In genomic region chr17:43272914-43273313, GRCh38 we compare ENCODE assay signal across 13 cellular contexts. TPM values are rescaled to one million over a fixed set of nuclear protein-coding genes. Genes with fewer than 3 reads are reported as not detected.
DNase-seq lines count a peak whose midpoint lies in the region; ATAC-seq and TF ChIP-seq lines count a peak whose summit lies in the region.
"Not testable (repeated sequence)": the region's sequence is repeated elsewhere in the genome, so short reads cannot be mapped to it uniquely, and the experiment has no call there.
"Had no signal": no experiment of that assay in that cellular context is flagged by ENCODE, and none has a peak within 500 bp of the region (broad histone marks: within the 10 kb centered on the region; RNA-seq: fewer than 3 reads in every experiment).

No MANE protein-coding gene starts in this region.

- BruUV-seq in A673 (replicated peaks; lab: Mats Ljungman, UMichigan) = TSS peak; percentile 100
- TSS peak; percentile 100 for BruUV-seq in OCI-LY7 (replicated peaks; lab: Mats Ljungman, UMichigan)

- not testable (repeated sequence) for H2AFZ ChIP-seq in OCI-LY7 (ENCODE audit: low read length)

- H3K9me2 ChIP-seq in OCI-LY7 (ENCODE audit: insufficient read depth, low read length) = not testable (repeated sequence)

- intact Hi-C loops in A673 (cut with micrococcal nuclease; ENCODE audit: unreplicated experiment); OCI-LY7 (cut with micrococcal nuclease; ENCODE audit: unreplicated experiment); body of pancreas (cut with DNase I): not testable (repeated sequence)

- CTCF ChIA-PET in A673 (lab: Charles Lee); OCI-LY7 (lab: Charles Lee; ENCODE audit: unreplicated experiment); WTC11 (lab: Charles Lee): not testable (repeated sequence)

- H3K27ac Mint-ChIP-seq in WTC11; activated T-cell treated with anti-CD3 and anti-CD28 coated beads, Interleukin-2, amount 50 U/mL, for 72 hours; naive thymus-derived CD8-positive, alpha-beta T cell; stimulated activated naive B cell treated with anti-CD40 and anti-IgM and Interleukin-4, amounts not matched to agents 10 μg/mL and 1 μg/mL and 100 μg/mL, for 72 hours: not testable (repeated sequence)

- TF ChIP-seq POLR2A in body of pancreas (IDR thresholded peaks at IDR 0.05) = not testable (repeated sequence)

- H3K27me3 Mint-ChIP-seq in WTC11 (ENCODE audit: low read depth); activated T-cell treated with anti-CD3 and anti-CD28 coated beads, Interleukin-2, amount 50 U/mL, for 72 hours (ENCODE audit: low read depth); naive thymus-derived CD8-positive, alpha-beta T cell; stimulated activated naive B cell treated with anti-CD40 and anti-IgM and Interleukin-4, amounts not matched to agents 10 μg/mL and 1 μg/mL and 100 μg/mL, for 72 hours: not testable (repeated sequence)

- H3K27ac ChIP-seq in A673 (ENCODE audit: low read depth, low read length, poor library complexity, severe bottlenecking); body of pancreas; foreskin keratinocyte: not testable (repeated sequence)
- H3K27ac ChIP-seq in OCI-LY7 (ENCODE audit: low read depth, low read length, poor library complexity, severe bottlenecking) = peak overlapping the region; percentile 48

- DNase-seq in A673 (ENCODE audit: low spot score); OCI-LY7 (ENCODE audit: low spot score); WTC11 (ENCODE audit: low spot score); activated T-cell treated with anti-CD3 and anti-CD28 coated beads, Interleukin-2, amount 50 U/mL, for 72 hours; body of pancreas; foreskin keratinocyte; naive thymus-derived CD8-positive, alpha-beta T cell; stimulated activated naive B cell treated with anti-CD40 and anti-IgM and Interleukin-4, amounts not matched to agents 10 μg/mL and 1 μg/mL and 100 μg/mL, for 72 hours: not testable (repeated sequence)

- POLR2A ChIA-PET in A673 (lab: Charles Lee; ENCODE audit: low non-redundant PET); OCI-LY7 (lab: Charles Lee); WTC11 (lab: Charles Lee); naive thymus-derived CD8-positive, alpha-beta T cell (lab: Charles Lee): not testable (repeated sequence)

- not testable (repeated sequence) for H3K9me3 ChIP-seq in A673 (ENCODE audit: low read depth, low read length, poor library complexity, severe bottlenecking); OCI-LY7 (ENCODE audit: low read length); body of pancreas

- ATAC-seq in WTC11 = peak; percentile 28; the same call in 1 of the 2 replicates
- peak; percentile 71 to 79 for ATAC-seq in activated T-cell treated with anti-CD3 and anti-CD28 coated beads, Interleukin-2, amount 50 U/mL, for 72 hours (replicated peaks in 1 of 2)
- ATAC-seq in body of pancreas = peak; percentile 38
- ATAC-seq in foreskin keratinocyte = peak; percentile 82
- ATAC-seq in naive thymus-derived CD8-positive, alpha-beta T cell = peak; percentile 25 to 33
- ATAC-seq in stimulated activated naive B cell treated with anti-CD40 and anti-IgM and Interleukin-4, amounts not matched to agents 10 μg/mL and 1 μg/mL and 100 μg/mL, for 72 hours (replicated peaks) = peak; percentile 69 to 80

- not testable (repeated sequence) for H3K4me3 ChIP-seq in A673 (ENCODE audit: low read depth, low read length, poor library complexity, severe bottlenecking); OCI-LY7 (ENCODE audit: low read depth, low read length, poor library complexity, severe bottlenecking); body of pancreas

- not testable (repeated sequence) for H3K9me3 Mint-ChIP-seq in WTC11; activated T-cell treated with anti-CD3 and anti-CD28 coated beads, Interleukin-2, amount 50 U/mL, for 72 hours; naive thymus-derived CD8-positive, alpha-beta T cell; stimulated activated naive B cell treated with anti-CD40 and anti-IgM and Interleukin-4, amounts not matched to agents 10 μg/mL and 1 μg/mL and 100 μg/mL, for 72 hours

- no CpG with 5 or more reads among the region's 30 CpGs for WGBS in body of pancreas, 2 donors

- H3K4me3 Mint-ChIP-seq in WTC11; activated T-cell treated with anti-CD3 and anti-CD28 coated beads, Interleukin-2, amount 50 U/mL, for 72 hours; stimulated activated naive B cell treated with anti-CD40 and anti-IgM and Interleukin-4, amounts not matched to agents 10 μg/mL and 1 μg/mL and 100 μg/mL, for 72 hours: not testable (repeated sequence)
- peak overlapping the region in 1 of 10 donors; percentile 41 for H3K4me3 Mint-ChIP-seq in naive thymus-derived CD8-positive, alpha-beta T cell

- not testable (repeated sequence) for H3K4me1 Mint-ChIP-seq in WTC11; activated T-cell treated with anti-CD3 and anti-CD28 coated beads, Interleukin-2, amount 50 U/mL, for 72 hours (ENCODE audit: low read depth); naive thymus-derived CD8-positive, alpha-beta T cell; stimulated activated naive B cell treated with anti-CD40 and anti-IgM and Interleukin-4, amounts not matched to agents 10 μg/mL and 1 μg/mL and 100 μg/mL, for 72 hours

- not testable (repeated sequence) for H3K36me3 Mint-ChIP-seq in WTC11; activated T-cell treated with anti-CD3 and anti-CD28 coated beads, Interleukin-2, amount 50 U/mL, for 72 hours (ENCODE audit: insufficient read depth in 2 of 2); naive thymus-derived CD8-positive, alpha-beta T cell; stimulated activated naive B cell treated with anti-CD40 and anti-IgM and Interleukin-4, amounts not matched to agents 10 μg/mL and 1 μg/mL and 100 μg/mL, for 72 hours

- H3K36me3 ChIP-seq in A673 (ENCODE audit: insufficient read depth, low read length, poor library complexity, severe bottlenecking); OCI-LY7 (ENCODE audit: insufficient read depth, low read length); body of pancreas (replicated peaks in 1 of 2; ENCODE audit: insufficient read depth in 1 of 2, low read depth in 2 of 2): not testable (repeated sequence)

- H3K4me1 ChIP-seq in A673 (ENCODE audit: insufficient read depth, low read length, poor library complexity, severe bottlenecking); OCI-LY7 (ENCODE audit: insufficient read depth, low read length, poor library complexity, severe bottlenecking); body of pancreas; foreskin keratinocyte: not testable (repeated sequence)

- not testable (repeated sequence) for TF ChIP-seq CTCF in A673 (conservative IDR thresholded peaks at IDR 0.05; ENCODE audit: low read depth, low read length); OCI-LY7 (conservative IDR thresholded peaks at IDR 0.05; ENCODE audit: low read length); WTC11 (IDR thresholded peaks at IDR 0.05); body of pancreas (IDR thresholded peaks at IDR 0.05); foreskin keratinocyte (conservative IDR thresholded peaks at IDR 0.05)

- not testable (repeated sequence) for H3K4me2 ChIP-seq in OCI-LY7 (ENCODE audit: low read length)

- H3K27me3 ChIP-seq in A673 (replicated peaks; ENCODE audit: insufficient read depth, low read depth, low read length, poor library complexity); body of pancreas; foreskin keratinocyte: not testable (repeated sequence)

- H3K79me2 ChIP-seq in OCI-LY7 (ENCODE audit: insufficient read depth, low read depth, low read length) = not testable (repeated sequence)

- H4K20me1 ChIP-seq in OCI-LY7 (ENCODE audit: insufficient read depth, low read length) = not testable (repeated sequence)

RNA-seq across cellular contexts. Expression of gene RNU2-1, which starts 39.1 kb away (rescaled TPM):
- total RNA-seq in A673 (2021) = 3,906 and 4,067 TPM in 2 replicates
- total RNA-seq in OCI-LY7 (2014; rRNA removed; shearing (Covaris generic)) = not detected in 2 replicates
- total RNA-seq in OCI-LY7 (2022) = 7,263 and 7,340 TPM in 2 replicates
- 5,207 to 6,122 TPM (median 5,885 TPM) in 3 replicates for total RNA-seq in WTC11 (2021)
- total RNA-seq in activated T-cell treated with anti-CD3 and anti-CD28 coated beads, Interleukin-2, amount 50 U/mL, for 72 hours = 1,000 to 10,000 TPM; 4,759 to 5,082 TPM
- not detected for total RNA-seq in body of pancreas
- total RNA-seq in foreskin keratinocyte = not detected in 2 replicates
- not detected in 2 replicates for polyA plus RNA-seq in foreskin keratinocyte
- 1,000 to 10,000 TPM; 8,620 to 8,904 TPM for total RNA-seq in naive thymus-derived CD8-positive, alpha-beta T cell
- not detected for polyA plus RNA-seq in naive thymus-derived CD8-positive, alpha-beta T cell
- total RNA-seq: HT1080, SJSA1 had no signal
- polyA plus RNA-seq: CD14-positive monocyte, H1 had no signal

RNA-seq across cellular contexts. Expression of gene CCDC200, which starts 44.5 kb away (rescaled TPM):
- not detected in 2 replicates for total RNA-seq in A673 (2021)
- not detected in 2 replicates for total RNA-seq in OCI-LY7 (2014; rRNA removed; shearing (Covaris generic))
- total RNA-seq in OCI-LY7 (2022) = not detected in 2 replicates
- total RNA-seq in WTC11 (2021) = not detected in 3 replicates
- under 1 TPM in 1 of 2 donors, not detected in 1; 0.74 TPM for total RNA-seq in activated T-cell treated with anti-CD3 and anti-CD28 coated beads, Interleukin-2, amount 50 U/mL, for 72 hours
- total RNA-seq in body of pancreas = not detected
- total RNA-seq in foreskin keratinocyte = not detected in 2 replicates
- not detected in 2 replicates for polyA plus RNA-seq in foreskin keratinocyte
- total RNA-seq in naive thymus-derived CD8-positive, alpha-beta T cell = 1 to 10 TPM; 1.4 to 2.1 TPM
- under 1 TPM in 2 of 3 donors, not detected in 1; 0.69 to 0.73 TPM for polyA plus RNA-seq in naive thymus-derived CD8-positive, alpha-beta T cell
- total RNA-seq: H1, HT1080, Right ventricle myocardium inferior, SJSA1 had no signal
- polyA plus RNA-seq: CD14-positive monocyte had no signal

Comparison
In these comparisons a context has a peak if more than half of its experiments do, and no peak if none do; other contexts are left out.
1. ATAC-seq: peak in every context shown above with its lines; median percentile 82 in foreskin keratinocyte; 75 in activated T-cell treated with anti-CD3 and anti-CD28 coated beads, Interleukin-2, amount 50 U/mL, for 72 hours; 74 in stimulated activated naive B cell treated with anti-CD40 and anti-IgM and Interleukin-4, amounts not matched to agents 10 μg/mL and 1 μg/mL and 100 μg/mL, for 72 hours; 38 in body of pancreas; 29 in naive thymus-derived CD8-positive, alpha-beta T cell; 28 in WTC11.